In the genomic region with DNA sequence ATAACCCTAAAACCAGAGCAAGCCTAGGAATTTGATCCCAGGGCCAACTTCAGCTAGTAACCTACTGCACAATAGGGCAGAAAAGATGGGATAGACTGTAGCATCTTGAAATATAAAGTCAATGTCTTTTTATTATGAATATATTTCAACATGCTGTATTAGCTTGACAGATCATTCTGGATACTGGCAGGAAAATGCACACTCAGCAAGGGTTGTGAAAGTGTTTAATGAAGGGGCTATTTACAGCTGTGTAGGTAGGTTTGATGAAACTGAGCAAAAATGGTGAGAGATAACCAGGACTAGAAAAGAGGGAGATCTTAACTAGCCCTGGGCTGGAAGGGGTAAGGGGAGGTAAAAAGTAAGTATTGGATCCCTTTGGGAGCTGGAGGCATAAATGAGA, we compare ENCODE assay signal across 21 cellular contexts.
DNase-seq lines count a peak whose midpoint lies in the region; ATAC-seq and TF ChIP-seq lines count a peak whose summit lies in the region.
"Had no signal": no experiment of that assay in that cellular context is flagged by ENCODE, and none has a peak within 500 bp of the region (broad histone marks: within the 10 kb centered on the region; RNA-seq: fewer than 3 reads in every experiment).

No MANE protein-coding gene starts in this region.

- peak overlapping the region; percentile 33 for H3K4me3 Mint-ChIP-seq in endothelial cell (ENCODE audit: unreplicated experiment)
- H3K4me3 Mint-ChIP-seq in neural crest cell = no peak overlapping the region
- H3K4me3 Mint-ChIP-seq: CD4-positive, alpha-beta memory T cell had no signal

- TF ChIP-seq CTCF in endothelial cell (IDR thresholded peaks at IDR 0.05; ENCODE audit: unreplicated experiment) (no peak), neural crest cell (conservative IDR thresholded peaks at IDR 0.05) (no peak), transverse colon (IDR thresholded peaks at IDR 0.05) (no peak)

- H3K36me3 Mint-ChIP-seq in endothelial cell (ENCODE audit: low read depth, unreplicated experiment) (peaks cover 66% of the 10 kb centered on the region), neural crest cell (ENCODE audit: low read depth) (no peaks in the 10 kb centered on the region)
- H3K36me3 Mint-ChIP-seq: CD4-positive, alpha-beta memory T cell had no signal

- no peak for TF ChIP-seq EP300 in transverse colon (IDR thresholded peaks at IDR 0.05; ENCODE audit: low read depth)

- no peaks in the 10 kb centered on the region for H3K27me3 ChIP-seq in transverse colon
- H3K27me3 ChIP-seq: MG63 had no signal

- H3K9me3 Mint-ChIP-seq in endothelial cell (ENCODE audit: unreplicated experiment) (no peaks in the 10 kb centered on the region), neural crest cell (no peaks in the 10 kb centered on the region)
- H3K9me3 Mint-ChIP-seq: CD4-positive, alpha-beta memory T cell had no signal

- in situ Hi-C loops in transverse colon (cut with MboI; ENCODE audit: low pct_ligation_motif_present in 1 of 4, low pct_unique_long_range_greater_than_20kb in 1 of 4, low sequenced_read_pairs in 3 of 4) = no loop called here

- TF ChIP-seq POLR2A in transverse colon (IDR thresholded peaks at IDR 0.05) = no peak

- peaks cover 0 to 9% (median 2%) of the 10 kb centered on the region in 4 donors for H3K4me1 ChIP-seq in transverse colon

- no peak overlapping the region for H3K4me3 ChIP-seq in transverse colon
- H3K4me3 ChIP-seq: GM23248, MG63 had no signal

- H3K4me1 Mint-ChIP-seq in endothelial cell (ENCODE audit: unreplicated experiment) (peaks cover 40% of the 10 kb centered on the region), neural crest cell (peaks cover 15% of the 10 kb centered on the region)
- H3K4me1 Mint-ChIP-seq: CD4-positive, alpha-beta memory T cell had no signal

- ATAC-seq in HG03175 (IDR thresholded peaks at IDR 0.05; ENCODE audit: unreplicated experiment) (no peak), HG03159 (IDR thresholded peaks at IDR 0.05; ENCODE audit: unreplicated experiment) (no peak)

- DNase-seq in endothelial cell (ENCODE audit: low spot score) (no peak), neural crest cell (ENCODE audit: low read depth, low spot score) (no peak), NOMO-1 (lab: John Stamatoyannopoulos, UW; ENCODE audit: unreplicated experiment in 2 of 2) (no peak), transverse colon (no peak)
- DNase-seq: C1 segment of cervical spinal cord; CD4-positive, alpha-beta memory T cell; COR-L47; DMS53; GM23248; H7; KG1; MG63; NCI-H2029; NCI-H446; NCI-H774; NK-92 treated with Interleukin-12 subunit alpha and Interleukin-12 subunit beta, amount 100 ng/mL, for 24 hours; RPMI8226; SHP77 had no signal

- H3K27me3 Mint-ChIP-seq in endothelial cell (ENCODE audit: unreplicated experiment) (peaks cover 3% of the 10 kb centered on the region), neural crest cell (ENCODE audit: low read depth) (no peaks in the 10 kb centered on the region)

- no peaks in the 10 kb centered on the region for H3K9me3 ChIP-seq in transverse colon
- H3K9me3 ChIP-seq: MG63 had no signal

- intact Hi-C loops in transverse colon (cut with DNase I; ENCODE audit: low total_unique reads) = no loop called here

- H3K27ac ChIP-seq in angular gyrus (ENCODE audit: low read depth, low read length) (peak overlapping the region; percentile 42), transverse colon (no peak overlapping the region)
- H3K27ac ChIP-seq: GM23248 had no signal

- H3K27ac Mint-ChIP-seq in endothelial cell (ENCODE audit: unreplicated experiment) = peak overlapping the region; percentile 2
- H3K27ac Mint-ChIP-seq in neural crest cell (ENCODE audit: unreplicated experiment) = peak overlapping the region; percentile 35
- H3K27ac Mint-ChIP-seq: CD4-positive, alpha-beta memory T cell had no signal

- H3K36me3 ChIP-seq in transverse colon = no peaks in the 10 kb centered on the region
- H3K36me3 ChIP-seq: MG63 had no signal
